In genomic region chr7:27641576-27642230, GRCh38 we compare ENCODE assay signal across 14 cellular contexts. TPM values are rescaled to one million over a fixed set of nuclear protein-coding genes. Genes with fewer than 3 reads are reported as not detected.
DNase-seq lines count a peak whose midpoint lies in the region; ATAC-seq and TF ChIP-seq lines count a peak whose summit lies in the region.
"Had no signal": no experiment of that assay in that cellular context is flagged by ENCODE, and none has a peak within 500 bp of the region (broad histone marks: within the 10 kb centered on the region; RNA-seq: fewer than 3 reads in every experiment).

No MANE protein-coding gene starts in this region.

- TF ChIP-seq POLR2A in erythroblast (IDR thresholded peaks at IDR 0.05; ENCODE audit: low read length): no peak

- H3K36me3 ChIP-seq in ACC112 (ENCODE audit: insufficient read depth, low read length) (peaks cover 5% of the 10 kb centered on the region; the same call in 1 of the 2 replicates), Panc1 (ENCODE audit: control insufficient read depth, insufficient read depth, low read length) (no peaks in the 10 kb centered on the region), left ventricle myocardium inferior (peaks cover 3% of the 10 kb centered on the region)
- H3K36me3 ChIP-seq: thyroid gland had no signal

- BruUV-seq in Panc1 (replicated peaks; lab: Mats Ljungman, UMichigan): no TSS peak

- H3K27me3 ChIP-seq in ACC112 (ENCODE audit: insufficient read depth, low read length): no peaks in the 10 kb centered on the region
- no peaks in the 10 kb centered on the region for H3K27me3 ChIP-seq in Panc1 (ENCODE audit: control insufficient read depth, insufficient read depth, low read length)
- no peaks in the 10 kb centered on the region for H3K27me3 ChIP-seq in left ventricle myocardium inferior (ENCODE audit: low read depth)
- H3K27me3 ChIP-seq: spleen, thyroid gland had no signal

- peaks cover 21% of the 10 kb centered on the region for H3K4me1 ChIP-seq in ACC112 (ENCODE audit: control insufficient read depth, insufficient read depth, low read length, unreplicated experiment)
- H3K4me1 ChIP-seq in Panc1 (ENCODE audit: control insufficient read depth, insufficient read depth, low read length): peaks cover 16% of the 10 kb centered on the region
- peaks cover 27% of the 10 kb centered on the region for H3K4me1 ChIP-seq in left ventricle myocardium inferior

- H3K9me3 ChIP-seq in Panc1 (ENCODE audit: control insufficient read depth, insufficient read depth, low read depth, low read length) (no peaks in the 10 kb centered on the region), left ventricle myocardium inferior (replicated peaks) (no peaks in the 10 kb centered on the region)
- H3K9me3 ChIP-seq: thyroid gland had no signal

- peak overlapping the region; percentile 75 for H3K4me3 ChIP-seq in ACC112 (ENCODE audit: low read depth, low read length)
- H3K4me3 ChIP-seq in Panc1 (ENCODE audit: low read depth in 2 of 2, low read length in 2 of 2): no peak overlapping the region
- peak overlapping the region; percentile 10 for H3K4me3 ChIP-seq in left ventricle myocardium inferior
- H3K4me3 ChIP-seq: spleen, thyroid gland had no signal

- ATAC-seq in GM19452 (IDR thresholded peaks at IDR 0.05; ENCODE audit: unreplicated experiment) (peak; percentile 79), Panc1 (peak; percentile 84)
- ATAC-seq: T-helper 17 cell had no signal

- DNase-seq in Panc1 (ENCODE audit: low read depth, low spot score) (no peak), left ventricle myocardium inferior (no peak), erythroblast (lab: John Stamatoyannopoulos, UW) (no peak), NCI-H2171 (lab: John Stamatoyannopoulos, UW) (no peak), SK-N-DZ (ENCODE audit: low spot score) (no peak), NCI-H2107 (lab: John Stamatoyannopoulos, UW) (no peak)
- DNase-seq: activated naive CD8-positive, alpha-beta T cell treated with anti-CD3 and anti-CD28 coated beads, Interleukin-2, amount 10 ng/mL, durations not matched to agents 7 days and 5 days; C1 segment of cervical spinal cord; Kasumi-1; spleen; T-helper 17 cell had no signal

- CTCF ChIA-PET in Panc1 (lab: Charles Lee): interaction anchor here (0.5 to 1.2 kb wide), 2 partner anchors 9 to 407 kb away, joined by 3 to 4 read pairs; no protein-coding TSS in a partner anchor

- TF ChIP-seq CTCF in Panc1 (IDR thresholded peaks at IDR 0.05): no peak
- TF ChIP-seq CTCF in left ventricle myocardium inferior (IDR thresholded peaks at IDR 0.05; ENCODE audit: borderline replicate concordance): no peak

- peaks cover 6% of the 10 kb centered on the region for H3K79me2 ChIP-seq in ACC112 (ENCODE audit: control insufficient read depth, insufficient read depth, low read length, unreplicated experiment)

- in situ Hi-C loops in Panc1 (cut with HindIII; ENCODE audit: low pct_unique_long_range_greater_than_20kb, low sequenced_read_pairs): no loop called here

- POLR2A ChIA-PET in Panc1 (lab: Charles Lee): interaction anchor here (0.6 kb wide), 1 partner anchor 1634 kb away, joined by 4 read pairs; no protein-coding TSS in a partner anchor

- H3K27ac ChIP-seq in ACC112 (ENCODE audit: low read depth, low read length): peak overlapping the region; percentile 94
- peak overlapping the region; percentile 53 for H3K27ac ChIP-seq in Panc1 (ENCODE audit: low read length)
- peak overlapping the region; percentile 45 for H3K27ac ChIP-seq in left ventricle myocardium inferior (replicated peaks)
- H3K27ac ChIP-seq: spleen had no signal

- intact Hi-C loops in Panc1 (cut with micrococcal nuclease; ENCODE audit: unreplicated experiment) (no loop called here), left ventricle myocardium inferior (cut with micrococcal nuclease) (no loop called here)

- H2AFZ ChIP-seq in ACC112 (ENCODE audit: low read length, unreplicated experiment): peak overlapping the region; percentile 91

RNA-seq across cellular contexts. Expression of gene HIBADH, which starts 21.0 kb away (rescaled TPM):
- total RNA-seq in Panc1 (2021; ENCODE audit: unreplicated experiment): 31.2 TPM
- 34.4 TPM for polyA plus RNA-seq in Panc1 (2012; ENCODE audit: insufficient read length)
- total RNA-seq in left ventricle myocardium inferior: 90.8 TPM
- polyA plus RNA-seq in SK-N-DZ (2014; cell fraction: cytosol; rRNA removed): 39.4 and 41.4 TPM in 2 replicates
- polyA plus RNA-seq in SK-N-DZ (2014; cell fraction: nucleus; rRNA removed): 32.9 and 36.4 TPM in 2 replicates

Comparison
In these comparisons a context has a peak if more than half of its experiments do, and no peak if none do; other contexts are left out.
1. H3K4me3 ChIP-seq: peak in ACC112 (single experiment) and left ventricle myocardium inferior (single experiment); none in Panc1 (0 of 2).
2. Peak in every context shown above with its lines, with median percentiles within 50 percentile points of each other: H3K27ac ChIP-seq.